Comparison of ENCODE assay signal across 8 cellular contexts in the genomic region with DNA sequence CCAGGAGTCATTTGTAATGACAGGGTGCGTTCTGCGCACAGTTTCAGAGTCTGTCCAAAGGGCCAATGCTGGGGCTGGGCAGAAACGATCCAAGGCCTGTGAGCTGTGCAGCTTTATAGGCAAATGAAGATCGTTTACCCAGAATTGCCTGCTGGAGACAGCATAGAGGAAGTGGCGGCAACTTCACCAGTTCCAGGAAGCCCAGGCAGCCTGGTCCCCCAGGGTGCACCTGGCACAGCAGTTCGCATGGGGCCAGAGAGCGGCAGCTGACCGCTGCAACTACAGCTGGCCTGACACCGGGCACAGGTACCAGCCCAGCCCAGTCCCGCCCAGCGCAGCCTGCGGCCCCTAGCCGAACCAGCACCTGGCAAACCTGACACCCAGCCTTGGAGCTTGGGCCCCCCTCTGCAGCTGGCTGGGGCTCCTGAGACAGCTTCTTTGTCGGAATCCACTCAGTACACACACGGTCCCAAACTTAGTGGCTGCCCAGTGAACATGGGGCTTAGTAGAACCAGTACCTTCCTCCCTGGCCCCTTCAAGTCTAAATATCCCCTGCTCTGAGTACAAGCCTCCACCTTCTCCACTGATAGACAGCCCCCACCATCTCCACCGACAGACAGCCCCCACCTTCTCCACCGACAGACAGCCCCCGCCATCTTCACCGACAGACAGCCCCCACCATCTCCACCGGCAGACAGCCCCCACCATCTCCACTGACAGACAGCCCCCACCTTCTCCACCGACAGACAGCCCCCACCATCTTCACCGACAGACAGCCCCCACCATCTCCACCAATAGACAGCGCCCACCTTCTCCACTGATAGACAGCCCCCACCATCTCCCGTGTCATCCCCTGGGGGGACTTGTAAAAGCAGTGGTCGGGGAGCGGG.
DNase-seq lines count a peak whose midpoint lies in the region; ATAC-seq, FAIRE-seq and TF ChIP-seq lines count a peak whose summit lies in the region.
"Not testable (repeated sequence)": the region's sequence is repeated elsewhere in the genome, so short reads cannot be mapped to it uniquely, and the experiment has no call there.

No MANE protein-coding gene starts in this region.

- intact Hi-C loops in Right ventricle myocardium superior (cut with DNase I); gastrocnemius medialis (cut with DNase I; ENCODE audit: low total_unique reads): not testable (repeated sequence)

- CTCF ChIA-PET in A549 (lab: Yijun Ruan, JAX) = not testable (repeated sequence)

- H3K36me3 Mint-ChIP-seq in T-helper 2 cell treated with Interferon-gamma antibody and Interleukin-4, amounts not matched to agents 5 μg/mL and 100 μg/mL, for 36 hours (ENCODE audit: low read depth) = peaks cover 14% of the 10 kb centered on the region

- H3K4me3 ChIP-seq in A549, gastrocnemius medialis: not testable (repeated sequence)

- TF ChIP-seq RAD21 in A549 (conservative IDR thresholded peaks at IDR 0.05 in 1 of 2, IDR thresholded peaks at IDR 0.05 in 1 of 2) = not testable (repeated sequence)

- H3K4me1 Mint-ChIP-seq in T-helper 2 cell treated with Interferon-gamma antibody and Interleukin-4, amounts not matched to agents 5 μg/mL and 100 μg/mL, for 36 hours (ENCODE audit: low read depth) = peaks cover 39% of the 10 kb centered on the region

- peak overlapping the region; percentile 89 for H3K4me3 Mint-ChIP-seq in T-helper 2 cell treated with Interferon-gamma antibody and Interleukin-4, amounts not matched to agents 5 μg/mL and 100 μg/mL, for 36 hours

- not testable (repeated sequence) for TF ChIP-seq EP300 in A549 (IDR thresholded peaks at IDR 0.05)

- not testable (repeated sequence) for H3K36me3 ChIP-seq in gastrocnemius medialis

- DNase-seq in A549 (ENCODE audit: low read depth in 1 of 2, low spot score in 1 of 2) = not testable (repeated sequence)
- DNase-seq in NAMALWA (ENCODE audit: low spot score) (peak; percentile 86), activated T-helper 1 cell treated with Interleukin-2 at 50 U/mL for 16 hours (ENCODE audit: low read depth) (peak; percentile 31), Right ventricle myocardium superior (peak; percentile 55), gastrocnemius medialis (peak in 1 of 2 donors; percentile 29)
- peak; percentile 50 for DNase-seq in T-helper 2 cell treated with Interferon-gamma antibody and Interleukin-4, amounts not matched to agents 5 μg/mL and 100 μg/mL, for 36 hours (ENCODE audit: low spot score)

- H3K27ac ChIP-seq in A549 (peak overlapping the region in 1 of 2 experiments; percentile 69; a peak in 3 of 6 replicates), gastrocnemius medialis (peak overlapping the region; percentile 84 to 92 (median 86))

- POLR2A ChIA-PET in A549 (lab: Yijun Ruan, JAX) = not testable (repeated sequence)

- not testable (repeated sequence) for TF ChIP-seq CTCF in A549 (IDR thresholded peaks at IDR 0.05); gastrocnemius medialis (IDR thresholded peaks at IDR 0.05 in 4 of 5, conservative IDR thresholded peaks at IDR 0.05 in 1 of 5)

- H3K4me2 ChIP-seq in A549 = peak overlapping the region; percentile 34

- peaks cover 78% of the 10 kb centered on the region for H3K4me1 ChIP-seq in A549
- H3K4me1 ChIP-seq in gastrocnemius medialis = peaks cover 34 to 58% of the 10 kb centered on the region in 2 donors

- H3K27me3 Mint-ChIP-seq in T-helper 2 cell treated with Interferon-gamma antibody and Interleukin-4, amounts not matched to agents 5 μg/mL and 100 μg/mL, for 36 hours (ENCODE audit: low read depth) = not testable (repeated sequence)

- WGBS in A549 (ENCODE audit: missing lambda C conversion rate) = 77% methylated on average over 19 of the region's 26 CpGs

- in situ Hi-C loops in gastrocnemius medialis (cut with MboI; ENCODE audit: low sequenced_read_pairs in 4 of 4) = not testable (repeated sequence)

- H3K27ac Mint-ChIP-seq in T-helper 2 cell treated with Interferon-gamma antibody and Interleukin-4, amounts not matched to agents 5 μg/mL and 100 μg/mL, for 36 hours = peak overlapping the region; percentile 95

- FAIRE-seq in A549 (lab: Jason Lieb, UNC) = not testable (repeated sequence)

- H3K9me3 ChIP-seq in A549, gastrocnemius medialis: not testable (repeated sequence)

- ATAC-seq in A549 (peak in 1 of 2 experiments; percentile 3; a peak in 1 of 6 replicates), GM18498 (IDR thresholded peaks at IDR 0.05; ENCODE audit: unreplicated experiment) (peak; percentile 45), HG02798 (IDR thresholded peaks at IDR 0.05; ENCODE audit: poor library complexity, unreplicated experiment) (peak; percentile 36)
- not testable (repeated sequence) for ATAC-seq in Right ventricle myocardium superior (ENCODE audit: poor library complexity); gastrocnemius medialis

- not testable (repeated sequence) for H3K9me3 Mint-ChIP-seq in T-helper 2 cell treated with Interferon-gamma antibody and Interleukin-4, amounts not matched to agents 5 μg/mL and 100 μg/mL, for 36 hours

- H3K27me3 ChIP-seq in gastrocnemius medialis = not testable (repeated sequence)

- not testable (repeated sequence) for TF ChIP-seq POLR2A in A549 (IDR thresholded peaks at IDR 0.05; ENCODE audit: low read length); gastrocnemius medialis (IDR thresholded peaks at IDR 0.05)
